Comparison of ENCODE assay signal across 8 cellular contexts in genomic region chr20:3686867-3687321, GRCh38. TPM values are rescaled to one million over a fixed set of nuclear protein-coding genes. Genes with fewer than 3 reads are reported as not detected.
DNase-seq lines count a peak whose midpoint lies in the region; ATAC-seq and TF ChIP-seq lines count a peak whose summit lies in the region.
"Had no signal": no experiment of that assay in that cellular context is flagged by ENCODE, and none has a peak within 500 bp of the region (broad histone marks: within the 10 kb centered on the region; RNA-seq: fewer than 3 reads in every experiment).

No MANE protein-coding gene starts in this region.

- H3K4me3 ChIP-seq in cardiac fibroblast (replicated peaks in 1 of 2; ENCODE audit: low read depth in 2 of 2, low read length in 2 of 2) (peak overlapping the region in 1 of 2 donors; percentile 8), thoracic aorta (peak overlapping the region; percentile 8)

- H3K27ac ChIP-seq in thoracic aorta = peak overlapping the region; percentile 65 to 74

- peaks cover 10 to 14% of the 10 kb centered on the region in 2 donors for H3K4me1 ChIP-seq in thoracic aorta (ENCODE audit: control insufficient read depth in 1 of 2, low read depth in 2 of 2)

- H3K36me3 ChIP-seq in thoracic aorta = no peaks in the 10 kb centered on the region

- ATAC-seq in thoracic aorta (ENCODE audit: insufficient number of reproducible peaks, low FRiP score, low read depth) = peak; percentile 90

- H3K9me3 ChIP-seq in thoracic aorta = no peaks in the 10 kb centered on the region

- H3K27me3 ChIP-seq in thoracic aorta (replicated peaks; ENCODE audit: insufficient read depth) = no peaks in the 10 kb centered on the region

- no peak for TF ChIP-seq CTCF in cardiac fibroblast (IDR thresholded peaks at IDR 0.05; ENCODE audit: low read depth, low read length)
- no peak for TF ChIP-seq CTCF in thoracic aorta (IDR thresholded peaks at IDR 0.05)

- peak; percentile 84 for DNase-seq in LHCN-M2 (ENCODE audit: low read depth)
- peak; percentile 93 to 94 for DNase-seq in cardiac fibroblast (ENCODE audit: low read depth in 2 of 2)
- peak; percentile 83 for DNase-seq in left kidney (ENCODE audit: low read depth, low spot score)
- peak; percentile 83 for DNase-seq in thoracic aorta (ENCODE audit: low spot score)
- no peak for DNase-seq in SW480 (ENCODE audit: low spot score)
- no peak for DNase-seq in HuH-7 (ENCODE audit: low spot score)
- no peak for DNase-seq in activated CD4-positive, CD25-positive, alpha-beta regulatory T cell treated with anti-CD3 and anti-CD28 coated beads, Interleukin-2, amount 50 U/mL, for 72 hours
- DNase-seq: activated naive CD8-positive, alpha-beta T cell treated with anti-CD3 and anti-CD28 coated beads, Interleukin-2, amount 10 ng/mL, durations not matched to agents 7 days and 5 days had no signal

RNA-seq across cellular contexts. Expression of gene ADAM33, which starts 5.1 kb away (rescaled TPM):
- total RNA-seq in LHCN-M2 (2014; rRNA removed) = 0.11 and 0.13 TPM in 2 replicates
- 0.12 TPM for polyA plus RNA-seq in LHCN-M2 (2012)
- 100 to 1,000 TPM; 113 to 177 TPM for total RNA-seq in thoracic aorta
- total RNA-seq: activated naive CD8-positive, alpha-beta T cell treated with anti-CD3 and anti-CD28 coated beads, Interleukin-2, amount 10 ng/mL, durations not matched to agents 7 days and 5 days had no signal

RNA-seq across cellular contexts. Expression of gene GFRA4, which starts 23.7 kb away (rescaled TPM):
- total RNA-seq in LHCN-M2 (2014; rRNA removed) (not detected in 2 replicates), thoracic aorta (not detected)
- not detected for polyA plus RNA-seq in LHCN-M2 (2012)
- total RNA-seq: activated naive CD8-positive, alpha-beta T cell treated with anti-CD3 and anti-CD28 coated beads, Interleukin-2, amount 10 ng/mL, durations not matched to agents 7 days and 5 days had no signal

RNA-seq across cellular contexts. Expression of gene SIGLEC1, which starts 25.5 kb away (rescaled TPM):
- total RNA-seq in LHCN-M2 (2014; rRNA removed) (not detected in 2 replicates), thoracic aorta (10 to 100 TPM; 12.2 to 45.5 TPM)
- not detected for polyA plus RNA-seq in LHCN-M2 (2012)

RNA-seq across cellular contexts. Expression of gene HSPA12B, which starts 45.6 kb away (rescaled TPM):
- not detected in 2 replicates for total RNA-seq in LHCN-M2 (2014; rRNA removed)
- polyA plus RNA-seq in LHCN-M2 (2012) = 0.09 TPM
- 1 to 10 TPM; 4.6 to 6.5 TPM for total RNA-seq in thoracic aorta
- total RNA-seq: activated naive CD8-positive, alpha-beta T cell treated with anti-CD3 and anti-CD28 coated beads, Interleukin-2, amount 10 ng/mL, durations not matched to agents 7 days and 5 days had no signal

Comparison
In these comparisons a context has a peak if more than half of its experiments do, and no peak if none do; other contexts are left out.
1. DNase-seq: peak in LHCN-M2 (single experiment), cardiac fibroblast (2 of 2), left kidney (single experiment) and thoracic aorta (single experiment); none in SW480 (single experiment), HuH-7 (single experiment) and activated CD4-positive, CD25-positive, alpha-beta regulatory T cell treated with anti-CD3 and anti-CD28 coated beads, Interleukin-2, amount 50 U/mL, for 72 hours (single experiment).
2. RNA of gene ADAM33, which starts 5.1 kb away (total RNA-seq): 113 to 177 TPM in thoracic aorta; 0.11 to 0.13 TPM in LHCN-M2; every median in the first group is over 100 times any median in the second.
3. RNA of gene SIGLEC1, which starts 25.5 kb away (total RNA-seq): 12.2 to 45.5 TPM in thoracic aorta; not detected in LHCN-M2; every median in the first group is over 10 times any median in the second.